1 cellular context compared by ENCODE assay signal in the genomic region with DNA sequence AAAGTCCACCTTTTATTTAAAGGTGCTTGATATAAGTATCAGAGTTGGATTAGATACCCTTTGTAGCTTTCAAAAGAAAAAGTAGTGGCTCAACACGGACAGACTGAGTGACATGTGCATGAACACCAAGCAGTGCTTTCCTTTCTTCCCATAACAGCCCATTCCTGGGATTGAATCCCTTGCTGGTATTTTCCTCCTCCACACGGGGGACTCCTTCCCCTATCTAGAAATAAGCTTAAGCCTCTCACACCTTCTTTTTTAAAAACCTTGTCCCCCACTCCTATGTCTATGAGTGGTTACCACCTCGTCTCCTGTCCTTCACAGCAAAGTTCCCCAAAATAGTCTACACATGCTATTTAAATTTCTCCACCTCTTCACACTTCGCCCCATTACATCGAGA.
A peak's percentile ranks its signal among the peaks of the same experiment; 100 is the strongest.
TF ChIP-seq lines count a peak whose summit lies in the region.

No MANE protein-coding gene starts in this region.

TF ChIP-seq in GM12878, 131 proteins besides CTCF, POLR2A, EP300 and RAD21:
- TF ChIP-seq, protein P1, sequence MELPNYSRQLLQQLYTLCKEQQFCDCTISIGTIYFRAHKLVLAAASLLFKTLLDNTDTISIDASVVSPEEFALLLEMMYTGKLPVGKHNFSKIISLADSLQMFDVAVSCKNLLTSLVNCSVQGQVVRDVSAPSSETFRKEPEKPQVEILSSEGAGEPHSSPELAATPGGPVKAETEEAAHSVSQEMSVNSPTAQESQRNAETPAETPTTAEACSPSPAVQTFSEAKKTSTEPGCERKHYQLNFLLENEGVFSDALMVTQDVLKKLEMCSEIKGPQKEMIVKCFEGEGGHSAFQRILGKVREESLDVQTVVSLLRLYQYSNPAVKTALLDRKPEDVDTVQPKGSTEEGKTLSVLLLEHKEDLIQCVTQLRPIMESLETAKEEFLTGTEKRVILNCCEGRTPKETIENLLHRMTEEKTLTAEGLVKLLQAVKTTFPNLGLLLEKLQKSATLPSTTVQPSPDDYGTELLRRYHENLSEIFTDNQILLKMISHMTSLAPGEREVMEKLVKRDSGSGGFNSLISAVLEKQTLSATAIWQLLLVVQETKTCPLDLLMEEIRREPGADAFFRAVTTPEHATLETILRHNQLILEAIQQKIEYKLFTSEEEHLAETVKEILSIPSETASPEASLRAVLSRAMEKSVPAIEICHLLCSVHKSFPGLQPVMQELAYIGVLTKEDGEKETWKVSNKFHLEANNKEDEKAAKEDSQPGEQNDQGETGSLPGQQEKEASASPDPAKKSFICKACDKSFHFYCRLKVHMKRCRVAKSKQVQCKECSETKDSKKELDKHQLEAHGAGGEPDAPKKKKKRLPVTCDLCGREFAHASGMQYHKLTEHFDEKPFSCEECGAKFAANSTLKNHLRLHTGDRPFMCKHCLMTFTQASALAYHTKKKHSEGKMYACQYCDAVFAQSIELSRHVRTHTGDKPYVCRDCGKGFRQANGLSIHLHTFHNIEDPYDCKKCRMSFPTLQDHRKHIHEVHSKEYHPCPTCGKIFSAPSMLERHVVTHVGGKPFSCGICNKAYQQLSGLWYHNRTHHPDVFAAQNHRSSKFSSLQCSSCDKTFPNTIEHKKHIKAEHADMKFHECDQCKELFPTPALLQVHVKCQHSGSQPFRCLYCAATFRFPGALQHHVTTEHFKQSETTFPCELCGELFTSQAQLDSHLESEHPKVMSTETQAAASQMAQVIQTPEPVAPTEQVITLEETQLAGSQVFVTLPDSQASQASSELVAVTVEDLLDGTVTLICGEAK (IDR thresholded peaks at IDR 0.05; ENCODE audit: borderline replicate concordance): no peak
- peak; percentile 12; the same call in 1 of the 2 replicates for TF ChIP-seq SMC3 (IDR thresholded peaks at IDR 0.05; ENCODE audit: borderline replicate concordance, low read length)
